ENCODE assay signal across 9 cellular contexts in genomic region chr2:222796413-222797103, GRCh38.
A peak's percentile ranks its signal among the peaks of the same experiment; 100 is the strongest.
DNase-seq lines count a peak whose midpoint lies in the region; ATAC-seq and TF ChIP-seq lines count a peak whose summit lies in the region.
"Had no signal": no experiment of that assay in that cellular context is flagged by ENCODE, and none has a peak within 500 bp of the region (broad histone marks: within the 10 kb centered on the region; RNA-seq: fewer than 3 reads in every experiment).

No MANE protein-coding gene starts in this region.

- H4K5ac ChIP-seq in mesendoderm (ENCODE audit: low read length), result no peak overlapping the region

- intact Hi-C loops in posterior vena cava (cut with DNase I), result no loop called here

- H3K79me1 ChIP-seq in mesendoderm (ENCODE audit: low read length), result no peaks in the 10 kb centered on the region

- CTCF ChIA-PET in T-cell (lab: Charles Lee), result interaction anchor here (0.6 to 1.1 kb wide), 4 partner anchors 8 to 1701 kb away, joined by 4 to 16 read pairs (median 6); no protein-coding TSS in a partner anchor

- no peak overlapping the region for H3K56ac ChIP-seq in mesendoderm (ENCODE audit: low read length)

- H3K4me1 Mint-ChIP-seq in T-cell, result no peaks in the 10 kb centered on the region

- H3K4me3 Mint-ChIP-seq in T-cell, result no peak overlapping the region

- no peak overlapping the region for H3K23ac ChIP-seq in mesendoderm (ENCODE audit: low read length)

- no peaks in the 10 kb centered on the region for H3K9me3 Mint-ChIP-seq in T-cell

- H3K4me3 ChIP-seq in BE2C (ENCODE audit: low read depth, low read length), result no peak overlapping the region
- H3K4me3 ChIP-seq in mesendoderm (ENCODE audit: low read length), result no peak overlapping the region

- H3K4me2 ChIP-seq in mesendoderm (ENCODE audit: low read length), result no peak overlapping the region
- H3K4me2 ChIP-seq: KMS-11 had no signal

- H3K4me1 ChIP-seq in BE2C (no peaks in the 10 kb centered on the region; the same call in 1 of the 2 replicates), mesendoderm (ENCODE audit: control insufficient read depth, low read depth, low read length) (peaks cover 9% of the 10 kb centered on the region)

- no peak overlapping the region for H3K9ac ChIP-seq in mesendoderm (ENCODE audit: low read length)
- H3K9ac ChIP-seq: KMS-11 had no signal

- no peak overlapping the region for H2AK5ac ChIP-seq in mesendoderm (ENCODE audit: low read length)

- H2BK15ac ChIP-seq in mesendoderm (replicated peaks; ENCODE audit: low read depth), result no peak overlapping the region

- H3K36me3 Mint-ChIP-seq in T-cell, result no peaks in the 10 kb centered on the region

- H3K36me3 ChIP-seq in BE2C (no peaks in the 10 kb centered on the region), mesendoderm (ENCODE audit: control insufficient read depth, insufficient read depth, low read length) (no peaks in the 10 kb centered on the region)

- H3K27me3 ChIP-seq in BE2C (no peaks in the 10 kb centered on the region), mesendoderm (ENCODE audit: insufficient read depth, low read length, poor library complexity) (no peaks in the 10 kb centered on the region)

- DNase-seq in BE2C (peak; percentile 20), NCI-H1417 (lab: John Stamatoyannopoulos, UW) (peak in 2 of 3 experiments; percentile 62 to 81), caudate nucleus (lab: John Stamatoyannopoulos, UW) (peak in 13 of 61 donors; percentile 3 to 45 (median 11)), mesendoderm (peak; percentile 38), T-cell (no peak), posterior vena cava (ENCODE audit: low spot score) (no peak)

- no peak overlapping the region for H3K27ac Mint-ChIP-seq in T-cell

- H3K18ac ChIP-seq in mesendoderm (ENCODE audit: low read length), result no peak overlapping the region

- H3K9me3 ChIP-seq in BE2C, result no peaks in the 10 kb centered on the region

- H2BK5ac ChIP-seq in mesendoderm (ENCODE audit: low read length), result no peak overlapping the region

- no peak for TF ChIP-seq CTCF in BE2C (IDR thresholded peaks at IDR 0.05; ENCODE audit: low read depth, low read length)

- ATAC-seq in T-cell (replicated peaks in 1 of 4), result no peak
- ATAC-seq in GM19452 (IDR thresholded peaks at IDR 0.05; ENCODE audit: unreplicated experiment), result no peak
- ATAC-seq in GM21390 (IDR thresholded peaks at IDR 0.05; ENCODE audit: unreplicated experiment), result no peak

- H3K4ac ChIP-seq in mesendoderm (ENCODE audit: low read depth, low read length), result no peak overlapping the region

- H3K79me2 ChIP-seq in mesendoderm (ENCODE audit: control insufficient read depth, insufficient read depth, low read length), result no peaks in the 10 kb centered on the region

- H4K8ac ChIP-seq in mesendoderm (ENCODE audit: low read depth, low read length), result no peak overlapping the region

- H3K27ac ChIP-seq in caudate nucleus (ENCODE audit: low read depth, low read length), result peak overlapping the region; percentile 48
- H3K27ac ChIP-seq in mesendoderm (ENCODE audit: low read depth, low read length), result no peak overlapping the region
- H3K27ac ChIP-seq: KMS-11 had no signal

- no peak overlapping the region for H2BK120ac ChIP-seq in mesendoderm (ENCODE audit: low read depth, low read length)

- WGBS in mesendoderm (ENCODE audit: extremely low coverage, insufficient coverage, low lambda C conversion rate), result no CpG with 5 or more reads among the region's 5 CpGs

- POLR2A ChIA-PET in T-cell (lab: Charles Lee), result no interaction called here

- H3K27me3 Mint-ChIP-seq in T-cell, result no peaks in the 10 kb centered on the region

Comparison
In these comparisons a context has a peak if more than half of its experiments do, and no peak if none do; other contexts are left out.
1. DNase-seq: peak in BE2C (single experiment), NCI-H1417 (2 of 3) and mesendoderm (single experiment); none in T-cell (0 of 34) and posterior vena cava (single experiment).